ENCODE assay signal across 8 cellular contexts in genomic region chr15:84598993-84599392, GRCh38. TPM values are rescaled to one million over a fixed set of nuclear protein-coding genes. Genes with fewer than 3 reads are reported as not detected.
DNase-seq lines count a peak whose midpoint lies in the region; ATAC-seq and TF ChIP-seq lines count a peak whose summit lies in the region.

No MANE protein-coding gene starts in this region.

- H3K27me3 Mint-ChIP-seq in stimulated activated memory B cell treated with anti-CD40 and anti-IgM and Interleukin-4, amounts not matched to agents 10 μg/mL and 1 μg/mL and 100 μg/mL, for 72 hours: no peaks in the 10 kb centered on the region

- H3K27ac Mint-ChIP-seq in stimulated activated memory B cell treated with anti-CD40 and anti-IgM and Interleukin-4, amounts not matched to agents 10 μg/mL and 1 μg/mL and 100 μg/mL, for 72 hours: peak overlapping the region; percentile 81

- peaks cover 7% of the 10 kb centered on the region for H3K36me3 Mint-ChIP-seq in stimulated activated memory B cell treated with anti-CD40 and anti-IgM and Interleukin-4, amounts not matched to agents 10 μg/mL and 1 μg/mL and 100 μg/mL, for 72 hours

- H3K27me3 ChIP-seq in GM06990 (replicated peaks; ENCODE audit: control insufficient read depth, insufficient read depth, low read length): no peaks in the 10 kb centered on the region

- peaks cover 53% of the 10 kb centered on the region for H3K4me1 Mint-ChIP-seq in stimulated activated memory B cell treated with anti-CD40 and anti-IgM and Interleukin-4, amounts not matched to agents 10 μg/mL and 1 μg/mL and 100 μg/mL, for 72 hours

- TF ChIP-seq CTCF in AG09319 (IDR thresholded peaks at IDR 0.05; ENCODE audit: low read depth, low read length) (peak; percentile 67), GM06990 (IDR thresholded peaks at IDR 0.05; ENCODE audit: insufficient read depth, low read length, poor library complexity, severe bottlenecking) (peak; percentile 57)

- no peak overlapping the region for H3K4me3 ChIP-seq in GM06990 (replicated peaks; ENCODE audit: low read depth, low read length)

- no peak overlapping the region for H3K4me3 Mint-ChIP-seq in stimulated activated memory B cell treated with anti-CD40 and anti-IgM and Interleukin-4, amounts not matched to agents 10 μg/mL and 1 μg/mL and 100 μg/mL, for 72 hours

- H3K9me3 Mint-ChIP-seq in stimulated activated memory B cell treated with anti-CD40 and anti-IgM and Interleukin-4, amounts not matched to agents 10 μg/mL and 1 μg/mL and 100 μg/mL, for 72 hours: no peaks in the 10 kb centered on the region

- no peaks in the 10 kb centered on the region for H3K36me3 ChIP-seq in GM06990 (ENCODE audit: control insufficient read depth, insufficient read depth, low read length)

- no peak for ATAC-seq in stimulated activated memory B cell treated with anti-CD40 and anti-IgM and Interleukin-4, amounts not matched to agents 10 μg/mL and 1 μg/mL and 100 μg/mL, for 72 hours
- ATAC-seq in HG03457 (IDR thresholded peaks at IDR 0.05; ENCODE audit: unreplicated experiment) (no peak), esophagus mucosa (no peak)

- DNase-seq in AG09319 (ENCODE audit: extremely low read depth, low read depth) (no peak), GM06990 (ENCODE audit: extremely low read depth, insufficient read length) (no peak), NCI-H524 treated with DMSO at 0.1 percent for 48 hours (lab: John Stamatoyannopoulos, UW) (peak; percentile 5), inferior parietal cortex (ENCODE audit: extremely low spot score) (peak; percentile 47)
- DNase-seq in activated naive CD4-positive, alpha-beta T cell treated with anti-CD3 and anti-CD28 coated beads, Interleukin-2, amount 50 U/mL, for 16 hours: peak; percentile 17

RNA-seq across cellular contexts. Expression of gene ZSCAN2, which starts 1.8 kb away (rescaled TPM):
- total RNA-seq in esophagus mucosa: 0.92 TPM

RNA-seq across cellular contexts. Expression of gene WDR73, which starts 55.1 kb away (rescaled TPM):
- total RNA-seq in esophagus mucosa: 23.7 TPM

RNA-seq across cellular contexts. Expression of gene NMB, which starts 59.0 kb away (rescaled TPM):
- total RNA-seq in esophagus mucosa: 12.8 TPM

Comparison
In these comparisons a context has a peak if more than half of its experiments do, and no peak if none do; other contexts are left out.
1. DNase-seq: peak in NCI-H524 treated with DMSO at 0.1 percent for 48 hours (single experiment), activated naive CD4-positive, alpha-beta T cell treated with anti-CD3 and anti-CD28 coated beads, Interleukin-2, amount 50 U/mL, for 16 hours (single experiment) and inferior parietal cortex (single experiment); none in AG09319 (single experiment) and GM06990 (single experiment).